ENCODE assay signal across 18 cellular contexts in genomic region chr4:107832275-107832807, GRCh38.
"Had no signal": no experiment of that assay in that cellular context is flagged by ENCODE, and none has a peak within 500 bp of the region (broad histone marks: within the 10 kb centered on the region; RNA-seq: fewer than 3 reads in every experiment).

No MANE protein-coding gene starts in this region.

- H3K36me3 ChIP-seq: gastrocnemius medialis, ovary, right lobe of liver, stomach, thyroid gland had no signal

- H3K9me3 ChIP-seq: gastrocnemius medialis, ovary, right lobe of liver, stomach, thyroid gland had no signal

- H3K4me1 ChIP-seq: gastrocnemius medialis had no signal

- H3K27me3 ChIP-seq: dorsolateral prefrontal cortex, gastrocnemius medialis, ovary, right lobe of liver, stomach, thyroid gland had no signal

- DNase-seq: dorsolateral prefrontal cortex; effector CD4-positive, alpha-beta T cell; foreskin fibroblast; gastrocnemius medialis; head of caudate nucleus; kidney; natural killer cell; occipital lobe; ovary; right lobe of liver; small intestine; stimulated activated CD4-positive, alpha-beta T cell treated with anti-CD3 and anti-CD28 coated beads, Interleukin-15, amount 100 ng/mL, for 24 hours; stimulated activated CD4-positive, alpha-beta T cell treated with anti-CD3 and anti-CD28 coated beads, Interleukin-2, amount 100 ng/mL, for 48 hours; stimulated activated CD8-positive, alpha-beta memory T cell treated with anti-CD3 and anti-CD28 coated beads, Interleukin-4, amount 100 ng/mL, for 48 hours; stimulated activated naive CD4-positive, alpha-beta T cell treated with Interleukin-2 at 50 U/mL for 16 hours; stomach; thyroid gland had no signal

- H3K27ac ChIP-seq: dorsolateral prefrontal cortex, gastrocnemius medialis, ovary, right lobe of liver, stomach, thyroid gland had no signal

- ATAC-seq: gastrocnemius medialis, left lobe of liver, natural killer cell, right lobe of liver had no signal

- H3K4me3 ChIP-seq: dorsolateral prefrontal cortex, gastrocnemius medialis, ovary, right lobe of liver, stomach, thyroid gland had no signal
